14 cellular contexts compared by ENCODE assay signal in genomic region chr5:102975457-102976182, GRCh38.
DNase-seq lines count a peak whose midpoint lies in the region; ATAC-seq and TF ChIP-seq lines count a peak whose summit lies in the region.
"Had no signal": no experiment of that assay in that cellular context is flagged by ENCODE, and none has a peak within 500 bp of the region (broad histone marks: within the 10 kb centered on the region; RNA-seq: fewer than 3 reads in every experiment).

No MANE protein-coding gene starts in this region.

- H3K27ac Mint-ChIP-seq in nephron progenitor cell: peak overlapping the region; percentile 21
- H3K27ac Mint-ChIP-seq: WTC11 had no signal

- H3K4me1 Mint-ChIP-seq in nephron progenitor cell: no peaks in the 10 kb centered on the region

- 73 to 83% methylated on average over 3 of the region's 3 CpGs for WGBS in esophagus squamous epithelium, 2 donors

- no peaks in the 10 kb centered on the region for H3K36me3 ChIP-seq in esophagus squamous epithelium

- H3K4me3 ChIP-seq in AG10803 (ENCODE audit: low read length) (no peak overlapping the region), esophagus squamous epithelium (no peak overlapping the region)

- TF ChIP-seq POLR2A in esophagus squamous epithelium (IDR thresholded peaks at IDR 0.05): no peak

- no peak overlapping the region for H3K27ac ChIP-seq in esophagus squamous epithelium
- H3K27ac ChIP-seq: C4-2B had no signal

- TF ChIP-seq CTCF in AG10803 (conservative IDR thresholded peaks at IDR 0.05; ENCODE audit: low read length) (no peak), nephron progenitor cell (IDR thresholded peaks at IDR 0.05) (no peak), esophagus squamous epithelium (IDR thresholded peaks at IDR 0.05) (no peak)

- H3K36me3 Mint-ChIP-seq in nephron progenitor cell (ENCODE audit: low read depth): peaks cover under 1% of the 10 kb centered on the region
- H3K36me3 Mint-ChIP-seq: WTC11 had no signal

- H3K27me3 Mint-ChIP-seq in nephron progenitor cell (ENCODE audit: low read depth, poor library complexity): no peaks in the 10 kb centered on the region

- DNase-seq in AG10803 (ENCODE audit: low read depth) (peak; percentile 72), M059J (ENCODE audit: low read depth) (peak; percentile 14), dermis blood vessel endothelial cell (peak; percentile 72), nephron progenitor cell (no peak), esophagus squamous epithelium (lab: John Stamatoyannopoulos, UW) (no peak)
- no peak for DNase-seq in stimulated activated CD4-positive, alpha-beta T cell treated with anti-CD3 and anti-CD28 coated beads, Interleukin-4, amount 100 ng/mL, for 24 hours
- DNase-seq: effector memory CD4-positive, alpha-beta T cell; NCI-H2029 treated with DMSO at 0.1 percent for 48 hours; SIG-M5; stimulated activated CD4-positive, alpha-beta T cell treated with anti-CD3 and anti-CD28 coated beads, Interleukin-2, amount 100 ng/mL, for 24 hours had no signal

- H3K9me3 Mint-ChIP-seq in nephron progenitor cell: no peaks in the 10 kb centered on the region
- H3K9me3 Mint-ChIP-seq: WTC11 had no signal

- no peaks in the 10 kb centered on the region for H3K9me3 ChIP-seq in esophagus squamous epithelium

- no peak for ATAC-seq in HG03571 (IDR thresholded peaks at IDR 0.05; ENCODE audit: unreplicated experiment)
- no peak for ATAC-seq in GM21825 (IDR thresholded peaks at IDR 0.05; ENCODE audit: unreplicated experiment)
- ATAC-seq: WTC11 had no signal

- no peaks in the 10 kb centered on the region for H3K4me1 ChIP-seq in esophagus squamous epithelium

- intact Hi-C loops in esophagus squamous epithelium (cut with DNase I): no loop called here

- H3K27me3 ChIP-seq in esophagus squamous epithelium: no peaks in the 10 kb centered on the region

- H3K4me3 Mint-ChIP-seq in nephron progenitor cell: no peak overlapping the region
- H3K4me3 Mint-ChIP-seq: WTC11 had no signal

Comparison
In these comparisons a context has a peak if more than half of its experiments do, and no peak if none do; other contexts are left out.
1. DNase-seq: peak in AG10803 (single experiment), M059J (single experiment) and dermis blood vessel endothelial cell (single experiment); none in nephron progenitor cell (single experiment), esophagus squamous epithelium (single experiment) and stimulated activated CD4-positive, alpha-beta T cell treated with anti-CD3 and anti-CD28 coated beads, Interleukin-4, amount 100 ng/mL, for 24 hours (single experiment).